27 cellular contexts compared by ENCODE assay signal in genomic region chr3:132211896-132212295, GRCh38.
DNase-seq lines count a peak whose midpoint lies in the region; ATAC-seq, FAIRE-seq and TF ChIP-seq lines count a peak whose summit lies in the region.
"Had no signal": no experiment of that assay in that cellular context is flagged by ENCODE, and none has a peak within 500 bp of the region (broad histone marks: within the 10 kb centered on the region; RNA-seq: fewer than 3 reads in every experiment).

No MANE protein-coding gene starts in this region.

- no peak overlapping the region for H2BK12ac ChIP-seq in H1 (ENCODE audit: low read depth, low read length)

- DNase-seq in NCI-H1417 (lab: John Stamatoyannopoulos, UW) = peak in 2 of 3 experiments; percentile 15 to 59
- DNase-seq in NCI-H1417 treated with DMSO at 0.1 percent for 48 hours (lab: John Stamatoyannopoulos, UW) = no peak
- DNase-seq in NOMO-1 treated with DMSO at 0.1 percent for 48 hours (lab: John Stamatoyannopoulos, UW; ENCODE audit: unreplicated experiment) = peak; percentile 93
- DNase-seq in H1 (ENCODE audit: low read depth in 1 of 2, low spot score in 2 of 2) = no peak
- no peak for DNase-seq in omental fat pad (ENCODE audit: low spot score)
- DNase-seq in activated CD8-positive, alpha-beta memory T cell treated with anti-CD3 and anti-CD28 coated beads, Interleukin-2, amount 50 U/mL, for 48 hours = no peak
- DNase-seq in mucosa of gallbladder (ENCODE audit: low spot score) = no peak
- DNase-seq: activated CD4-positive, alpha-beta T cell treated with anti-CD3 and anti-CD28 coated beads, Interleukin-2, amount 50 U/mL, for 48 hours; activated CD4-positive, CD25-positive, alpha-beta regulatory T cell; CD8-positive, alpha-beta T cell; colonic mucosa; effector memory CD4-positive, alpha-beta T cell; foreskin keratinocyte; GM23248; heart right ventricle; NCI-H2081; NCI-H446; PC-3; stimulated activated CD4-positive, alpha-beta T cell treated with anti-CD3 and anti-CD28 coated beads, Interleukin-4, amount 100 ng/mL, for 24 hours; T-helper 9 cell; upper lobe of right lung had no signal

- H3K9me3 ChIP-seq in H1 (ENCODE audit: insufficient read depth in 2 of 2, low read depth in 1 of 2, low read length in 1 of 2) = no peaks in the 10 kb centered on the region
- H3K9me3 ChIP-seq: breast epithelium, colonic mucosa, heart right ventricle, upper lobe of right lung had no signal

- no peak for TF ChIP-seq POLR2A in H1 (IDR thresholded peaks at IDR 0.05; ENCODE audit: control extremely low read depth in 1 of 2, low read depth in 2 of 2, low read length in 2 of 2)

- no peak overlapping the region for H3K27ac ChIP-seq in H1 (ENCODE audit: low read depth, low read length)
- H3K27ac ChIP-seq: 22Rv1, breast epithelium, colonic mucosa, foreskin keratinocyte, GM23248, heart right ventricle, upper lobe of right lung had no signal

- H3K9ac ChIP-seq in H1 (replicated peaks in 1 of 4; ENCODE audit: extremely low read depth in 1 of 4, low read depth in 3 of 4, low read length in 3 of 4) = no peak overlapping the region
- H3K9ac ChIP-seq: GM23248 had no signal

- no peak overlapping the region for H2AFZ ChIP-seq in H1 (ENCODE audit: low read length)
- H2AFZ ChIP-seq: GM23248 had no signal

- POLR2A ChIA-PET in H1 (lab: Charles Lee; ENCODE audit: partially characterized antibody) = no interaction called here

- H2BK15ac ChIP-seq in H1 (ENCODE audit: low read length) = no peak overlapping the region

- no peak overlapping the region for H2BK5ac ChIP-seq in H1 (ENCODE audit: low read depth, low read length)

- peaks cover 0 to 3% of the 10 kb centered on the region in 2 experiments for H4K20me1 ChIP-seq in H1 (replicated peaks in 1 of 2; ENCODE audit: control insufficient read depth in 1 of 2, insufficient read depth in 2 of 2, low read length in 2 of 2)

- TF ChIP-seq CTCF in H1 (IDR thresholded peaks at IDR 0.05; ENCODE audit: control extremely low read depth in 1 of 3, insufficient read depth in 1 of 3, low read depth in 1 of 3, low read length in 3 of 3) (no peak), omental fat pad (IDR thresholded peaks at IDR 0.05) (no peak)

- no peaks in the 10 kb centered on the region for H3K36me3 ChIP-seq in H1 (ENCODE audit: control insufficient read depth in 2 of 4, insufficient read depth in 4 of 4, low read length in 3 of 4)
- H3K36me3 ChIP-seq: breast epithelium, colonic mucosa, heart right ventricle, upper lobe of right lung had no signal

- no peak overlapping the region for H3K4me2 ChIP-seq in H1 (ENCODE audit: insufficient read depth in 1 of 2, low read depth in 2 of 2, low read length in 2 of 2)

- H3K4me1 ChIP-seq in H1 (replicated peaks in 1 of 4; ENCODE audit: control insufficient read depth in 3 of 4, insufficient read depth in 4 of 4, low read length in 3 of 4) = peaks cover 0 to 4% (median under 1%) of the 10 kb centered on the region in 4 experiments; a peak in 2 of 7 replicates
- H3K4me1 ChIP-seq: breast epithelium, colonic mucosa, foreskin keratinocyte, heart right ventricle, upper lobe of right lung had no signal

- no peak overlapping the region for H3K18ac ChIP-seq in H1 (ENCODE audit: extremely low read depth, low read length)

- no peak for FAIRE-seq in H1 (lab: Jason Lieb, UNC)
- FAIRE-seq: GM12891 had no signal

- no peak overlapping the region for H3K23ac ChIP-seq in H1 (ENCODE audit: insufficient read length)

- no peak for TF ChIP-seq RAD21 in H1 (IDR thresholded peaks at IDR 0.05 in 1 of 2, conservative IDR thresholded peaks at IDR 0.05 in 1 of 2; ENCODE audit: low read depth in 2 of 2, low read length in 2 of 2)

- H4K5ac ChIP-seq in H1 (ENCODE audit: insufficient read length, low read depth, low read length) = no peak overlapping the region

- H4K91ac ChIP-seq in H1 (replicated peaks; ENCODE audit: insufficient read length, low read length) = no peak overlapping the region

- H3K4me3 ChIP-seq in H1 (ENCODE audit: extremely low read depth in 1 of 4, insufficient read depth in 2 of 4, low read depth in 3 of 4, low read length in 4 of 4) = no peak overlapping the region
- H3K4me3 ChIP-seq: breast epithelium, colonic mucosa, GM23248, heart right ventricle, upper lobe of right lung had no signal

- peaks cover 27 to 42% (median 40%) of the 10 kb centered on the region in 4 experiments for H3K27me3 ChIP-seq in H1 (replicated peaks in 1 of 4; ENCODE audit: control insufficient read depth in 3 of 4, extremely low read depth in 1 of 4, insufficient read depth in 3 of 4, low read length in 3 of 4)
- H3K27me3 ChIP-seq: breast epithelium, colonic mucosa, upper lobe of right lung had no signal

- H3K79me2 ChIP-seq in H1 (ENCODE audit: control insufficient read depth in 1 of 2, insufficient read depth in 2 of 2, low read length in 2 of 2) = no peaks in the 10 kb centered on the region

- ATAC-seq in omental fat pad (ENCODE audit: low FRiP score) (peak; percentile 85), GM18519 (IDR thresholded peaks at IDR 0.05; ENCODE audit: low FRiP score, unreplicated experiment) (no peak)
- ATAC-seq: CD8-positive, alpha-beta T cell; foreskin keratinocyte; heart right ventricle; PC-3; sciatic nerve; stimulated activated effector memory CD8-positive, alpha-beta T cell treated with anti-CD3 and anti-CD28 coated beads, Interleukin-12 subunit alpha, Interleukin-12 subunit beta, amount 100 ng/mL, for 72 hours; upper lobe of right lung had no signal

- no peak overlapping the region for H4K8ac ChIP-seq in H1 (ENCODE audit: extremely low read depth, insufficient read depth, low read length)

- H2AK5ac ChIP-seq in H1 (ENCODE audit: low read depth, low read length) = no peak overlapping the region

- H3K79me1 ChIP-seq in H1 (ENCODE audit: low read depth, low read length) = no peaks in the 10 kb centered on the region; the same call in 1 of the 2 replicates

- no peak overlapping the region for H3K4ac ChIP-seq in H1 (replicated peaks; ENCODE audit: insufficient read length, low read depth, low read length)

- no peak for TF ChIP-seq EP300 in H1 (IDR thresholded peaks at IDR 0.05; ENCODE audit: borderline replicate concordance in 1 of 2, low read depth in 2 of 2, low read length in 2 of 2)

- no peak overlapping the region for H3K56ac ChIP-seq in H1 (replicated peaks; ENCODE audit: insufficient read length, low read depth, low read length)

- CTCF ChIA-PET in H1 (lab: Charles Lee; ENCODE audit: partially characterized antibody) = interaction anchor here (0.6 to 8.1 kb wide), 17 partner anchors 9 to 1197 kb away, joined by 3 to 110 read pairs (median 7); no protein-coding TSS in a partner anchor

- H3K23me2 ChIP-seq in H1 (ENCODE audit: low read depth, low read length) = no peaks in the 10 kb centered on the region

- no peak overlapping the region for H2BK20ac ChIP-seq in H1 (ENCODE audit: low read length)

- no peak overlapping the region for H2BK120ac ChIP-seq in H1 (replicated peaks; ENCODE audit: low read depth, low read length)

- no peak overlapping the region for H3K14ac ChIP-seq in H1 (ENCODE audit: insufficient read length)

TF ChIP-seq in H1, 55 proteins besides CTCF, POLR2A, EP300 and RAD21:
- TF ChIP-seq CBX5 (IDR thresholded peaks at IDR 0.05; ENCODE audit: low read depth, low read length) (no peak), MAFK (IDR thresholded peaks at IDR 0.05; ENCODE audit: low read depth, low read length) (peak; percentile 95), SIX5 (IDR thresholded peaks at IDR 0.05; ENCODE audit: low read depth, low read length) (no peak), PHF8 (conservative IDR thresholded peaks at IDR 0.05; ENCODE audit: low read depth, low read length) (no peak), SAP30 (IDR thresholded peaks at IDR 0.05; ENCODE audit: insufficient read depth, insufficient replicate concordance, low read length) (no peak), TAF7 (optimal IDR thresholded peaks at IDR 0.05; ENCODE audit: borderline replicate concordance, low read depth, low read length) (no peak)

Comparison
In these comparisons a context has a peak if more than half of its experiments do, and no peak if none do; other contexts are left out.
1. DNase-seq: peak in NCI-H1417 (2 of 3) and NOMO-1 treated with DMSO at 0.1 percent for 48 hours (single experiment); none in NCI-H1417 treated with DMSO at 0.1 percent for 48 hours (single experiment), H1 (0 of 2), omental fat pad (single experiment), activated CD8-positive, alpha-beta memory T cell treated with anti-CD3 and anti-CD28 coated beads, Interleukin-2, amount 50 U/mL, for 48 hours (single experiment) and mucosa of gallbladder (single experiment).